In genomic region chr12:105092336-105092735, GRCh38 we compare ENCODE assay signal across 10 cellular contexts. TPM values are rescaled to one million over a fixed set of nuclear protein-coding genes. Genes with fewer than 3 reads are reported as not detected.
A peak's percentile ranks its signal among the peaks of the same experiment; 100 is the strongest.
DNase-seq lines count a peak whose midpoint lies in the region; ATAC-seq and TF ChIP-seq lines count a peak whose summit lies in the region.
"Had no signal": no experiment of that assay in that cellular context is flagged by ENCODE, and none has a peak within 500 bp of the region (broad histone marks: within the 10 kb centered on the region; RNA-seq: fewer than 3 reads in every experiment).

No MANE protein-coding gene starts in this region.

- DNase-seq in LoVo (ENCODE audit: low spot score) (peak; percentile 66), PC-9 (peak; percentile 25 to 56), iPS DF 4.7 (ENCODE audit: extremely low read depth, low spot score) (peak; percentile 98), progenitor cell of endocrine pancreas (ENCODE audit: low spot score, unreplicated experiment) (no peak), osteocyte (ENCODE audit: extremely low spot score, unreplicated experiment) (no peak), NCI-H1092 (lab: John Stamatoyannopoulos, UW) (no peak)
- no peak for DNase-seq in effector CD8-positive, alpha-beta T cell (lab: John Stamatoyannopoulos, UW)
- DNase-seq in stimulated activated naive B cell treated with anti-CD40 and anti-IgM and Interleukin-4, amounts not matched to agents 10 μg/mL and 1 μg/mL and 100 μg/mL, for 72 hours = no peak
- DNase-seq: NCI-H226 had no signal

- intact Hi-C loops in PC-9 (cut with micrococcal nuclease; ENCODE audit: unreplicated experiment) = no loop called here

- 0 out of 2 replicates have a peak, but pooled peaks cover 6% of the 10 kb centered on the region for H3K4me1 ChIP-seq in PC-9 (replicated peaks; ENCODE audit: insufficient read depth)

- no peak for TF ChIP-seq CTCF in PC-9 (conservative IDR thresholded peaks at IDR 0.05)
- TF ChIP-seq CTCF in progenitor cell of endocrine pancreas (IDR thresholded peaks at IDR 0.05; ENCODE audit: unreplicated experiment) = peak; percentile 18
- no peak for TF ChIP-seq CTCF in osteocyte (IDR thresholded peaks at IDR 0.05)

- POLR2A ChIA-PET in PC-9 (lab: Charles Lee; ENCODE audit: unreplicated experiment) = interaction anchor here (0.7 to 1.0 kb wide), 2 partner anchors 8 to 29 kb away, joined by 3 to 4 read pairs; no protein-coding TSS in a partner anchor

- H3K79me2 ChIP-seq in PC-9 (ENCODE audit: low read depth) = no peaks in the 10 kb centered on the region

- H3K4me3 Mint-ChIP-seq in progenitor cell of endocrine pancreas (ENCODE audit: low read depth) (peak overlapping the region; percentile 67), osteocyte (ENCODE audit: unreplicated experiment) (no peak overlapping the region)
- no peak overlapping the region for H3K4me3 Mint-ChIP-seq in stimulated activated naive B cell treated with anti-CD40 and anti-IgM and Interleukin-4, amounts not matched to agents 10 μg/mL and 1 μg/mL and 100 μg/mL, for 72 hours

- peaks cover 12% of the 10 kb centered on the region for H3K9me3 ChIP-seq in PC-9 (ENCODE audit: insufficient read depth, low read depth)

- no peak for ATAC-seq in stimulated activated naive B cell treated with anti-CD40 and anti-IgM and Interleukin-4, amounts not matched to agents 10 μg/mL and 1 μg/mL and 100 μg/mL, for 72 hours (replicated peaks)

- peaks cover 2% of the 10 kb centered on the region for H3K36me3 Mint-ChIP-seq in progenitor cell of endocrine pancreas (ENCODE audit: insufficient read depth)
- peaks cover 3% of the 10 kb centered on the region for H3K36me3 Mint-ChIP-seq in osteocyte (ENCODE audit: unreplicated experiment)
- peaks cover 3 to 7% of the 10 kb centered on the region in 2 donors for H3K36me3 Mint-ChIP-seq in stimulated activated naive B cell treated with anti-CD40 and anti-IgM and Interleukin-4, amounts not matched to agents 10 μg/mL and 1 μg/mL and 100 μg/mL, for 72 hours

- H3K4me1 Mint-ChIP-seq in progenitor cell of endocrine pancreas (ENCODE audit: low read depth) = peaks cover 9% of the 10 kb centered on the region
- H3K4me1 Mint-ChIP-seq in osteocyte (ENCODE audit: unreplicated experiment) = no peaks in the 10 kb centered on the region
- H3K4me1 Mint-ChIP-seq in stimulated activated naive B cell treated with anti-CD40 and anti-IgM and Interleukin-4, amounts not matched to agents 10 μg/mL and 1 μg/mL and 100 μg/mL, for 72 hours = peaks cover 0 to 1% of the 10 kb centered on the region in 2 donors

- peak overlapping the region; percentile 76; the same call in 1 of the 2 replicates for H2AFZ ChIP-seq in PC-9

- H3K36me3 ChIP-seq in PC-9 (ENCODE audit: low read depth) = no peaks in the 10 kb centered on the region
- H3K36me3 ChIP-seq: neutrophil had no signal

- H3F3A ChIP-seq in PC-9 (ENCODE audit: insufficient read depth, low read depth) = no peaks in the 10 kb centered on the region

- peaks cover 13% of the 10 kb centered on the region for H3K9me3 Mint-ChIP-seq in progenitor cell of endocrine pancreas (ENCODE audit: low read depth)
- H3K9me3 Mint-ChIP-seq in osteocyte (ENCODE audit: unreplicated experiment) = peaks cover 7% of the 10 kb centered on the region
- peaks cover 8 to 12% of the 10 kb centered on the region in 2 donors for H3K9me3 Mint-ChIP-seq in stimulated activated naive B cell treated with anti-CD40 and anti-IgM and Interleukin-4, amounts not matched to agents 10 μg/mL and 1 μg/mL and 100 μg/mL, for 72 hours

- H3K9me2 ChIP-seq in PC-9 (ENCODE audit: insufficient read depth) = no peaks in the 10 kb centered on the region

- peaks cover 3% of the 10 kb centered on the region for H3K27me3 Mint-ChIP-seq in progenitor cell of endocrine pancreas
- H3K27me3 Mint-ChIP-seq in osteocyte (ENCODE audit: unreplicated experiment) = peaks cover 24% of the 10 kb centered on the region
- H3K27me3 Mint-ChIP-seq in stimulated activated naive B cell treated with anti-CD40 and anti-IgM and Interleukin-4, amounts not matched to agents 10 μg/mL and 1 μg/mL and 100 μg/mL, for 72 hours = peaks cover 5 to 7% of the 10 kb centered on the region in 2 donors

- peak overlapping the region; percentile 38; the same call in 1 of the 2 replicates for H3K4me3 ChIP-seq in PC-9

- H3K27me3 ChIP-seq in PC-9 (ENCODE audit: insufficient read depth, low read depth) = no peaks in the 10 kb centered on the region

- BruUV-seq in PC-9 (replicated peaks; lab: Mats Ljungman, UMichigan) = no TSS peak

- 0 out of 2 replicates have a peak overlapping the region, but pooled peaks have one; percentile 16 for H3K27ac ChIP-seq in PC-9
- H3K27ac ChIP-seq: neutrophil had no signal

- H3K4me2 ChIP-seq in PC-9 = peak overlapping the region; percentile 61

- no peaks in the 10 kb centered on the region for H4K20me1 ChIP-seq in PC-9 (ENCODE audit: insufficient read depth)

- CTCF ChIA-PET in PC-9 (lab: Charles Lee) = no interaction called here

- H3K27ac Mint-ChIP-seq in progenitor cell of endocrine pancreas = peak overlapping the region; percentile 63
- H3K27ac Mint-ChIP-seq in osteocyte (ENCODE audit: unreplicated experiment) = no peak overlapping the region
- no peak overlapping the region for H3K27ac Mint-ChIP-seq in stimulated activated naive B cell treated with anti-CD40 and anti-IgM and Interleukin-4, amounts not matched to agents 10 μg/mL and 1 μg/mL and 100 μg/mL, for 72 hours

RNA-seq across cellular contexts. Expression of gene ALDH1L2, which starts 8.1 kb away (rescaled TPM):
- total RNA-seq in PC-9 (2021) (2.2 and 5.0 TPM in 2 replicates), progenitor cell of endocrine pancreas (0.69 and 1.5 TPM in 2 replicates), osteocyte (85.5 and 90.5 TPM in 2 replicates)

RNA-seq across cellular contexts. Expression of gene WASHC4, which starts 15.2 kb away (rescaled TPM):
- 25.5 and 28.7 TPM in 2 replicates for total RNA-seq in PC-9 (2021)
- total RNA-seq in progenitor cell of endocrine pancreas = 50.1 and 52.7 TPM in 2 replicates
- 69.1 and 73.2 TPM in 2 replicates for total RNA-seq in osteocyte

Comparison
In these comparisons a context has a peak if more than half of its experiments do, and no peak if none do; other contexts are left out.
1. DNase-seq: peak in LoVo (single experiment), PC-9 (2 of 2) and iPS DF 4.7 (single experiment); none in progenitor cell of endocrine pancreas (single experiment), effector CD8-positive, alpha-beta T cell (single experiment), osteocyte (single experiment), stimulated activated naive B cell treated with anti-CD40 and anti-IgM and Interleukin-4, amounts not matched to agents 10 μg/mL and 1 μg/mL and 100 μg/mL, for 72 hours (single experiment) and NCI-H1092 (single experiment).
2. RNA of gene ALDH1L2, which starts 8.1 kb away (total RNA-seq): 85.5 to 90.5 TPM in osteocyte; 2.2 to 5.0 TPM in PC-9 and 0.69 to 1.5 TPM in progenitor cell of endocrine pancreas; every median in the first group is over 10 times any median in the second.